Comparison of ENCODE assay signal across 8 cellular contexts in genomic region chr1:110962892-110963665, GRCh38. TPM values are rescaled to one million over a fixed set of nuclear protein-coding genes. Genes with fewer than 3 reads are reported as not detected.
DNase-seq lines count a peak whose midpoint lies in the region; ATAC-seq and TF ChIP-seq lines count a peak whose summit lies in the region.

No MANE protein-coding gene starts in this region.

- no peaks in the 10 kb centered on the region for H3K9me2 ChIP-seq in neural cell (ENCODE audit: insufficient read depth, low read length)

- no peaks in the 10 kb centered on the region for H3K9me3 ChIP-seq in neural cell (ENCODE audit: low read length)

- peaks cover 4% of the 10 kb centered on the region for H3K27me3 Mint-ChIP-seq in stimulated activated naive CD8-positive, alpha-beta T cell treated with anti-CD3 and anti-CD28 coated beads, Interleukin-15, Interleukin-2, amounts not matched to agents 100 ng/mL and 50 ng/mL, for 24 hours

- H3F3A ChIP-seq in neural cell (ENCODE audit: insufficient read depth, low read length, poor library complexity, severe bottlenecking): no peaks in the 10 kb centered on the region

- peak overlapping the region; percentile 75 for H3K4me3 ChIP-seq in neural cell (ENCODE audit: low read length)

- H3K4me3 Mint-ChIP-seq in stimulated activated naive CD8-positive, alpha-beta T cell treated with anti-CD3 and anti-CD28 coated beads, Interleukin-15, Interleukin-2, amounts not matched to agents 100 ng/mL and 50 ng/mL, for 24 hours: peak overlapping the region; percentile 87

- H3K27ac ChIP-seq in neural cell (ENCODE audit: low read length): peak overlapping the region; percentile 89

- no peaks in the 10 kb centered on the region for H3K27me3 ChIP-seq in neural cell (ENCODE audit: insufficient read depth, low read depth, low read length)

- H3K36me3 ChIP-seq in neural cell (ENCODE audit: insufficient read depth, low read length): no peaks in the 10 kb centered on the region

- no peak for TF ChIP-seq RAD21 in neural cell (conservative IDR thresholded peaks at IDR 0.05)

- TF ChIP-seq EP300 in neural cell (conservative IDR thresholded peaks at IDR 0.05; ENCODE audit: poor library complexity, severe bottlenecking): no peak

- no peak for TF ChIP-seq CTCF in neural cell (IDR thresholded peaks at IDR 0.05; ENCODE audit: poor library complexity, severe bottlenecking)

- peaks cover 47% of the 10 kb centered on the region for H3K36me3 Mint-ChIP-seq in stimulated activated naive CD8-positive, alpha-beta T cell treated with anti-CD3 and anti-CD28 coated beads, Interleukin-15, Interleukin-2, amounts not matched to agents 100 ng/mL and 50 ng/mL, for 24 hours (ENCODE audit: low read depth)

- H3K9me3 Mint-ChIP-seq in stimulated activated naive CD8-positive, alpha-beta T cell treated with anti-CD3 and anti-CD28 coated beads, Interleukin-15, Interleukin-2, amounts not matched to agents 100 ng/mL and 50 ng/mL, for 24 hours: peaks cover 33% of the 10 kb centered on the region

- peak overlapping the region; percentile 54 for H2AFZ ChIP-seq in neural cell (ENCODE audit: low read depth, low read length)

- peaks cover 18% of the 10 kb centered on the region for H3K79me2 ChIP-seq in neural cell (replicated peaks; ENCODE audit: insufficient read depth, low read length)

- peaks cover 47% of the 10 kb centered on the region for H3K4me1 Mint-ChIP-seq in stimulated activated naive CD8-positive, alpha-beta T cell treated with anti-CD3 and anti-CD28 coated beads, Interleukin-15, Interleukin-2, amounts not matched to agents 100 ng/mL and 50 ng/mL, for 24 hours (ENCODE audit: low read depth)

- DNase-seq in CMK (ENCODE audit: low read depth) (peak; percentile 61), KG1 (lab: John Stamatoyannopoulos, UW) (peak; percentile 79), RPMI8226 (peak; percentile 78), fibroblast of the conjunctiva (ENCODE audit: low read depth) (peak; percentile 74)
- DNase-seq in activated effector memory CD4-positive, alpha-beta T cell treated with anti-CD3 and anti-CD28 coated beads, Interleukin-2, amount 50 U/mL, for 16 hours: peak; percentile 84

- peak overlapping the region; percentile 23 for H3K4me2 ChIP-seq in neural cell (ENCODE audit: low read length)

- peak overlapping the region; percentile 98 for H3K27ac Mint-ChIP-seq in stimulated activated naive CD8-positive, alpha-beta T cell treated with anti-CD3 and anti-CD28 coated beads, Interleukin-15, Interleukin-2, amounts not matched to agents 100 ng/mL and 50 ng/mL, for 24 hours

- peak overlapping the region; percentile 78 for H3K9ac ChIP-seq in neural cell (ENCODE audit: low read length)

- peak; percentile 37 for ATAC-seq in GM21526 (IDR thresholded peaks at IDR 0.05; ENCODE audit: low FRiP score, unreplicated experiment)

- no peaks in the 10 kb centered on the region for H4K20me1 ChIP-seq in neural cell (ENCODE audit: insufficient read depth)

TF ChIP-seq in neural cell, 6 proteins besides CTCF, POLR2A, EP300 and RAD21:
- TF ChIP-seq SMC3 (conservative IDR thresholded peaks at IDR 0.05; ENCODE audit: poor library complexity): no peak
- no peak for TF ChIP-seq TAF1 (IDR thresholded peaks at IDR 0.05; ENCODE audit: low read depth)
- no peak for TF ChIP-seq POLR2AphosphoS5 (IDR thresholded peaks at IDR 0.05)
- TF ChIP-seq REST (IDR thresholded peaks at IDR 0.05; ENCODE audit: borderline replicate concordance): no peak
- TF ChIP-seq EZH2 (IDR thresholded peaks at IDR 0.05; ENCODE audit: borderline replicate concordance, insufficient read depth, low read length, poor library complexity, severe bottlenecking): no peak
- no peak for TF ChIP-seq MXI1 (conservative IDR thresholded peaks at IDR 0.05; ENCODE audit: poor library complexity, severe bottlenecking)

RNA-seq across cellular contexts. Expression of gene LRIF1, which starts 0.6 kb away (rescaled TPM):
- 22.1 and 26.8 TPM in 2 replicates for polyA plus RNA-seq in neural cell
- polyA minus RNA-seq in neural cell: 43.6 and 44.5 TPM in 2 replicates

Comparison
In these comparisons a context has a peak if more than half of its experiments do, and no peak if none do; other contexts are left out.
1. Peak in every context shown above with its lines: DNase-seq, ATAC-seq, H3K4me3 ChIP-seq and H3K27ac ChIP-seq.